ENCODE assay signal across 10 cellular contexts in the genomic region with DNA sequence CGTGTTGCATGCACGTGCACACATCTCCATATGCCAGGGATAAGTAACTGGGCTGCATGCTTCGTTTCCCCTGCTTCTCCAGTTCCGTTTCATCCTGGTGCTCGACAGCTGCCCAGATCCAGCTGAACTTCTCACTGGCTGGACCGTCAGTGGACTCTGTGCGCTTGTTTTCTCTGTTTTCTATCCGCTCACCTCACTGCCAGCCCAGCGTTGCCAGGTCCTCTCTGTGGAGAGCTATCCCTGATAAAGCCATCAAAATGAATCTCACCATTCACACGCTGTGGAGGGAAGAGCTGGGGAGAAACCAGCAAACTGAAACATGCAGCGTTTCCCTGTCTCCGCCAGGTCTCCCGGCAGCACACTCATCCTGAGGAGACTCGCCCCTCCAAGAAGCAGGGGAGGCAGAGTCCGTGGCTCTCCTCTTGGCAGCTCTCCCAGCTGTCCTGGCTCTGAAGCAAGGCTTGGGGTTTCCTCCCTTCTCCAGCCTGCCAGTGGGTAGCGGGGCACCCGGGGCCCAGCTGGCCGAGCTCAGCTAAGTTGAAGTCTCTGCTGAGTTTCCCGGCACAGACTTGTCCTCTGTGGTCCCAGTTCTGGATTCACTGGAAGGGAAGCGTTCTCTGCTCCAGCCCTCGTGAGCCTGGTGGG.
DNase-seq lines count a peak whose midpoint lies in the region; ATAC-seq and TF ChIP-seq lines count a peak whose summit lies in the region.
"Had no signal": no experiment of that assay in that cellular context is flagged by ENCODE, and none has a peak within 500 bp of the region (broad histone marks: within the 10 kb centered on the region; RNA-seq: fewer than 3 reads in every experiment).

No MANE protein-coding gene starts in this region.

- no peaks in the 10 kb centered on the region for H3K27me3 ChIP-seq in GM23248 (replicated peaks; ENCODE audit: insufficient read depth)
- no peaks in the 10 kb centered on the region for H3K27me3 ChIP-seq in heart left ventricle

- in situ Hi-C loops in GM23248 (cut with MboI): no loop called here

- H3K36me3 ChIP-seq in GM23248 (ENCODE audit: low read depth): peaks cover 6% of the 10 kb centered on the region; the same call in 1 of the 2 replicates
- H3K36me3 ChIP-seq in heart left ventricle: peaks cover 0 to 63% (median 14%) of the 10 kb centered on the region in 9 donors

- H3K4me3 ChIP-seq in GM23248: no peak overlapping the region
- no peak overlapping the region for H3K4me3 ChIP-seq in heart left ventricle
- H3K4me3 ChIP-seq in retinal pigment epithelial cell (ENCODE audit: low read length): no peak overlapping the region

- no peak overlapping the region for H3K4me2 ChIP-seq in GM23248 (ENCODE audit: unreplicated experiment)

- no peak for TF ChIP-seq POLR2A in heart left ventricle (IDR thresholded peaks at IDR 0.05)

- H3K27ac ChIP-seq in GM23248 (no peak overlapping the region), angular gyrus (ENCODE audit: low read depth, low read length) (peak overlapping the region; percentile 5), heart left ventricle (peak overlapping the region in 9 of 12 donors; percentile 12 to 63 (median 34))

- H3K9me3 ChIP-seq in GM23248 (ENCODE audit: low read depth) (no peaks in the 10 kb centered on the region), heart left ventricle (no peaks in the 10 kb centered on the region)

- H3K9me2 ChIP-seq in GM23248 (ENCODE audit: insufficient read depth): no peaks in the 10 kb centered on the region

- intact Hi-C loops in heart left ventricle (cut with DNase I): loop anchor here in 6 of 10 donors (5.0 to 10.0 kb wide), 7 partner anchors 120 to 1377 kb away; a partner anchor contains a TSS

- H3F3A ChIP-seq in GM23248 (ENCODE audit: insufficient read depth): peaks cover 12% of the 10 kb centered on the region

- ATAC-seq in heart left ventricle (peak in 2 of 4 donors; percentile 5 to 6), HG02678 (IDR thresholded peaks at IDR 0.05; ENCODE audit: unreplicated experiment) (no peak), GM21381 (IDR thresholded peaks at IDR 0.05; ENCODE audit: unreplicated experiment) (no peak)

- no peak for TF ChIP-seq CTCF in heart left ventricle (IDR thresholded peaks at IDR 0.05)
- no peak for TF ChIP-seq CTCF in retinal pigment epithelial cell (conservative IDR thresholded peaks at IDR 0.05; ENCODE audit: low read depth, low read length)

- H3K4me1 ChIP-seq in GM23248 (ENCODE audit: insufficient read depth) (peaks cover 15% of the 10 kb centered on the region), heart left ventricle (peaks cover 0 to 64% (median 40%) of the 10 kb centered on the region in 12 donors)

- 70 to 74% methylated on average over 21 of the region's 21 CpGs for WGBS in GM23248 (ENCODE audit: low coverage in 1 of 2, low lambda C conversion rate in 2 of 2, missing lambda C conversion rate in 2 of 2), 2 experiments
- 41 to 55% (median 47%) methylated on average over 18 to 21 of the region's 21 CpGs for WGBS in heart left ventricle, 4 donors

- H3K79me2 ChIP-seq in GM23248 (ENCODE audit: insufficient read depth): peaks cover 28% of the 10 kb centered on the region

- no peak overlapping the region for H2AFZ ChIP-seq in GM23248

- no peak overlapping the region for H3K9ac ChIP-seq in GM23248

- DNase-seq in GM23248 (peak; percentile 69), heart left ventricle (peak in 4 of 5 donors; percentile 33 to 77 (median 68)), retinal pigment epithelial cell (ENCODE audit: low read depth) (peak; percentile 64), T1000 (lab: John Stamatoyannopoulos, UW) (no peak), NCI-H2029 treated with DMSO at 0.1 percent for 48 hours (lab: John Stamatoyannopoulos, UW) (no peak)
- DNase-seq: activated T-cell treated with anti-CD3 and anti-CD28 coated beads, Interleukin-2, amount 50 U/mL, for 1 hour; stimulated activated CD4-positive, alpha-beta T cell treated with anti-CD3 and anti-CD28 coated beads, Interleukin-15, amount 100 ng/mL, for 24 hours had no signal

- peaks cover 10% of the 10 kb centered on the region; the same call in 1 of the 2 replicates for H4K20me1 ChIP-seq in GM23248 (ENCODE audit: insufficient read depth)

Comparison
In these comparisons a context has a peak if more than half of its experiments do, and no peak if none do; other contexts are left out.
1. DNase-seq: peak in GM23248 (single experiment), heart left ventricle (4 of 5) and retinal pigment epithelial cell (single experiment); none in T1000 (single experiment) and NCI-H2029 treated with DMSO at 0.1 percent for 48 hours (single experiment).